8 cellular contexts compared by ENCODE assay signal in genomic region chr12:113208041-113208934, GRCh38. TPM values are rescaled to one million over a fixed set of nuclear protein-coding genes. Genes with fewer than 3 reads are reported as not detected.
A peak's percentile ranks its signal among the peaks of the same experiment; 100 is the strongest.
DNase-seq lines count a peak whose midpoint lies in the region; ATAC-seq, FAIRE-seq and TF ChIP-seq lines count a peak whose summit lies in the region.

No MANE protein-coding gene starts in this region.

- no peaks in the 10 kb centered on the region for H3K9me3 Mint-ChIP-seq in activated naive CD4-positive, alpha-beta T cell treated with anti-CD3 and anti-CD28 coated beads, Interleukin-2, amount 10 ng/mL, durations not matched to agents 7 days and 5 days

- no peaks in the 10 kb centered on the region for H3K27me3 Mint-ChIP-seq in activated naive CD4-positive, alpha-beta T cell treated with anti-CD3 and anti-CD28 coated beads, Interleukin-2, amount 10 ng/mL, durations not matched to agents 7 days and 5 days

- H3K9me3 ChIP-seq in mucosa of descending colon = no peaks in the 10 kb centered on the region

- H3K4me1 Mint-ChIP-seq in activated naive CD4-positive, alpha-beta T cell treated with anti-CD3 and anti-CD28 coated beads, Interleukin-2, amount 10 ng/mL, durations not matched to agents 7 days and 5 days = peaks cover 59% of the 10 kb centered on the region

- in situ Hi-C loops in ACHN (cut with HindIII; ENCODE audit: low pct_ligation_motif_present, low pct_unique_long_range_greater_than_20kb, low sequenced_read_pairs) = no loop called here

- H3K4me1 ChIP-seq in mucosa of descending colon (ENCODE audit: low read depth) = peaks cover 10% of the 10 kb centered on the region

- H3K27ac Mint-ChIP-seq in activated naive CD4-positive, alpha-beta T cell treated with anti-CD3 and anti-CD28 coated beads, Interleukin-2, amount 10 ng/mL, durations not matched to agents 7 days and 5 days = peak overlapping the region; percentile 92

- peaks cover 2% of the 10 kb centered on the region for H3K36me3 Mint-ChIP-seq in activated naive CD4-positive, alpha-beta T cell treated with anti-CD3 and anti-CD28 coated beads, Interleukin-2, amount 10 ng/mL, durations not matched to agents 7 days and 5 days

- intact Hi-C loops in mucosa of descending colon (cut with DNase I, micrococcal nuclease) = no loop called here

- CTCF ChIA-PET in activated naive CD4-positive, alpha-beta T cell treated with anti-CD3 and anti-CD28 coated beads, Interleukin-2, amount 10 ng/mL, durations not matched to agents 7 days and 5 days (lab: Charles Lee) = interaction anchor here (0.9 to 2.2 kb wide), 6 partner anchors 11 to 217 kb away, joined by 3 to 11 read pairs (median 5); no protein-coding TSS in a partner anchor

- peak overlapping the region; percentile 40 for H3K4me3 Mint-ChIP-seq in activated naive CD4-positive, alpha-beta T cell treated with anti-CD3 and anti-CD28 coated beads, Interleukin-2, amount 10 ng/mL, durations not matched to agents 7 days and 5 days

- no peak overlapping the region for H3K4me3 ChIP-seq in mucosa of descending colon

- peak; percentile 76 for ATAC-seq in GM18873 (IDR thresholded peaks at IDR 0.05; ENCODE audit: low FRiP score, unreplicated experiment)
- ATAC-seq in HG02884 (IDR thresholded peaks at IDR 0.05; ENCODE audit: unreplicated experiment) = peak; percentile 78
- peak; percentile 82 for ATAC-seq in mucosa of descending colon

- no peak for FAIRE-seq in D721Med (lab: Jason Lieb, UNC)

- TF ChIP-seq CTCF in mucosa of descending colon (IDR thresholded peaks at IDR 0.05) = no peak
- no peak for TF ChIP-seq CTCF in D721Med (IDR thresholded peaks at IDR 0.05; ENCODE audit: insufficient read depth, missing control alignments)

- DNase-seq in RPMI7951 (ENCODE audit: low read depth) = peak; percentile 95
- DNase-seq in activated naive CD4-positive, alpha-beta T cell treated with anti-CD3 and anti-CD28 coated beads, Interleukin-2, amount 10 ng/mL, durations not matched to agents 7 days and 5 days = peak; percentile 78
- DNase-seq in mucosa of descending colon = peak; percentile 43 to 72 (median 64)
- no peak for DNase-seq in D721Med (ENCODE audit: insufficient read length, low spot score)
- DNase-seq in ACHN = no peak
- DNase-seq in SW 1271 (lab: John Stamatoyannopoulos, UW) = no peak

- H3K36me3 ChIP-seq in mucosa of descending colon (ENCODE audit: low read depth) = no peaks in the 10 kb centered on the region

RNA-seq across cellular contexts. Expression of gene TPCN1, which starts 13.0 kb away (rescaled TPM):
- 30.4 and 38.6 TPM in 2 replicates for total RNA-seq in RPMI7951 (2014; rRNA removed; shearing (Covaris generic))
- 100 to 1,000 TPM in 1 of 3 donors, 10 to 100 TPM in 2; 89.9 to 133 (median 91.3) TPM for total RNA-seq in mucosa of descending colon

RNA-seq across cellular contexts. Expression of gene RITA1, which starts 22.8 kb away (rescaled TPM):
- 39.5 and 43.0 TPM in 2 replicates for total RNA-seq in RPMI7951 (2014; rRNA removed; shearing (Covaris generic))
- 10 to 100 TPM; 13.0 to 17.0 (median 14.9) TPM for total RNA-seq in mucosa of descending colon

RNA-seq across cellular contexts. Expression of gene DDX54, which starts 23.0 kb away (rescaled TPM):
- total RNA-seq in RPMI7951 (2014; rRNA removed; shearing (Covaris generic)) = 17.2 and 20.7 TPM in 2 replicates
- 10 to 100 TPM; 46.4 to 60.6 (median 53.2) TPM for total RNA-seq in mucosa of descending colon

RNA-seq across cellular contexts. Expression of gene CFAP73, which starts 58.8 kb away (rescaled TPM):
- not detected in 2 replicates for total RNA-seq in RPMI7951 (2014; rRNA removed; shearing (Covaris generic))
- under 1 TPM in 1 of 3 donors, not detected in 2; 0.34 TPM for total RNA-seq in mucosa of descending colon

Comparison
In these comparisons a context has a peak if more than half of its experiments do, and no peak if none do; other contexts are left out.
1. DNase-seq: peak in RPMI7951 (single experiment), activated naive CD4-positive, alpha-beta T cell treated with anti-CD3 and anti-CD28 coated beads, Interleukin-2, amount 10 ng/mL, durations not matched to agents 7 days and 5 days (single experiment) and mucosa of descending colon (3 of 3); none in D721Med (single experiment), ACHN (single experiment) and SW 1271 (0 of 2).
2. Peak in every context shown above with its lines, with median percentiles within 50 percentile points of each other: ATAC-seq.